In the genomic region with DNA sequence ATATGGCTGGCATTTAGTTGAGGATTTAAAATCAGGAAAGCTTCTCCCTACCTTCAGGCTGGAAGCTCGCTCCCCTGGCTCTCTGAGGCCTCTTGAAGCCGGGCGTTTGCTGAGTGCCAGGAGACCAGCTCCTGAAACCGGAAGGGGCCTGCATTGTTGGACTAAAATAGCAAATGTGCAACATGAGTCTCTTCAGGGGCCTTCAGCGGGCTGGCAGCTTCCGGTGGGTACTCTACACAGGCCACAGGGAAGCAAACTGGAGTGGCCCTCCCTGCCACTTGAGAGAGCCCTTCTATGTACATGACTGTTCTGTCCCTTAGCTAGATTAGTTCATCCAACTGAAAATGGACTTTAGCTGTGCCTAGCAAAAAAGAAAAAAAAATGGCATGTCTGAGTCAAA, we compare ENCODE assay signal across 1 cellular context.
TF ChIP-seq lines count a peak whose summit lies in the region.

No MANE protein-coding gene starts in this region.

TF ChIP-seq in endothelial cell of umbilical vein, 7 proteins besides CTCF, POLR2A, EP300 and RAD21 (continued from another document):
- TF ChIP-seq GATA2 (IDR thresholded peaks at IDR 0.05; ENCODE audit: insufficient read depth, insufficient read length, low read depth, low read length) (no peak), EZH2 (IDR thresholded peaks at IDR 0.05; ENCODE audit: borderline replicate concordance, low read depth, low read length, severe bottlenecking) (no peak), JUN (IDR thresholded peaks at IDR 0.05; ENCODE audit: borderline replicate concordance, insufficient read depth, insufficient read length, low read depth) (no peak)
